9 cellular contexts compared by ENCODE assay signal in genomic region chr19:10979950-10980349, GRCh38. TPM values are rescaled to one million over a fixed set of nuclear protein-coding genes. Genes with fewer than 3 reads are reported as not detected.
DNase-seq lines count a peak whose midpoint lies in the region; ATAC-seq and TF ChIP-seq lines count a peak whose summit lies in the region.
"Had no signal": no experiment of that assay in that cellular context is flagged by ENCODE, and none has a peak within 500 bp of the region (broad histone marks: within the 10 kb centered on the region; RNA-seq: fewer than 3 reads in every experiment).

No MANE protein-coding gene starts in this region.

- H3K27ac ChIP-seq in gastroesophageal sphincter (peak overlapping the region in 3 of 4 donors; percentile 31 to 50 (median 35)), tibial artery (peak overlapping the region; percentile 57 to 69), colonic mucosa (no peak overlapping the region)
- H3K27ac ChIP-seq: left lung had no signal

- peaks cover 5% of the 10 kb centered on the region for H3K36me3 Mint-ChIP-seq in WTC11
- peaks cover 10% of the 10 kb centered on the region for H3K36me3 Mint-ChIP-seq in activated T-helper 2 cell treated with anti-CD3 and anti-CD28 coated beads, Interferon-gamma antibody, Interleukin-2, Interleukin-4, amounts not matched to agents 10 μg/mL and 5 μg/mL and 100 μg/mL, durations not matched to agents 14 hours and 24 hours and 36 hours (ENCODE audit: low read depth)

- no peaks in the 10 kb centered on the region for H3K27me3 Mint-ChIP-seq in WTC11 (ENCODE audit: low read depth)
- H3K27me3 Mint-ChIP-seq in activated T-helper 2 cell treated with anti-CD3 and anti-CD28 coated beads, Interferon-gamma antibody, Interleukin-2, Interleukin-4, amounts not matched to agents 10 μg/mL and 5 μg/mL and 100 μg/mL, durations not matched to agents 14 hours and 24 hours and 36 hours (ENCODE audit: low read depth) = no peaks in the 10 kb centered on the region

- no peak for TF ChIP-seq CTCF in WTC11 (IDR thresholded peaks at IDR 0.05)
- peak in 1 of 4 experiments; percentile 11 for TF ChIP-seq CTCF in gastroesophageal sphincter (IDR thresholded peaks at IDR 0.05)
- TF ChIP-seq CTCF in tibial artery (IDR thresholded peaks at IDR 0.05) = peak; percentile 10 to 17
- no peak for TF ChIP-seq CTCF in colonic mucosa (IDR thresholded peaks at IDR 0.05)

- CTCF ChIA-PET in WTC11 (lab: Charles Lee) = interaction anchor here (1.9 kb wide), 1 partner anchor 38 kb away, joined by 14 read pairs; no protein-coding TSS in a partner anchor

- H3K4me1 Mint-ChIP-seq in WTC11 = peaks cover 23% of the 10 kb centered on the region
- H3K4me1 Mint-ChIP-seq in activated T-helper 2 cell treated with anti-CD3 and anti-CD28 coated beads, Interferon-gamma antibody, Interleukin-2, Interleukin-4, amounts not matched to agents 10 μg/mL and 5 μg/mL and 100 μg/mL, durations not matched to agents 14 hours and 24 hours and 36 hours (ENCODE audit: low read depth) = peaks cover 6% of the 10 kb centered on the region

- H3K9me3 Mint-ChIP-seq in WTC11 = no peaks in the 10 kb centered on the region
- no peaks in the 10 kb centered on the region for H3K9me3 Mint-ChIP-seq in activated T-helper 2 cell treated with anti-CD3 and anti-CD28 coated beads, Interferon-gamma antibody, Interleukin-2, Interleukin-4, amounts not matched to agents 10 μg/mL and 5 μg/mL and 100 μg/mL, durations not matched to agents 14 hours and 24 hours and 36 hours

- no peak for ATAC-seq in WTC11
- ATAC-seq in gastroesophageal sphincter = peak; percentile 13
- ATAC-seq: left lung had no signal

- H3K36me3 ChIP-seq in gastroesophageal sphincter (peaks cover 0 to 11% of the 10 kb centered on the region in 2 donors), tibial artery (peaks cover 3 to 19% (median 4%) of the 10 kb centered on the region in 3 donors), colonic mucosa (peaks cover 10% of the 10 kb centered on the region)

- POLR2A ChIA-PET in WTC11 (lab: Charles Lee) = interaction anchor here (0.5 kb wide), 1 partner anchor 1667 kb away, joined by 3 read pairs; no protein-coding TSS in a partner anchor

- no peak overlapping the region for H3K4me3 ChIP-seq in gastroesophageal sphincter
- peak overlapping the region; percentile 16 to 34 for H3K4me3 ChIP-seq in tibial artery
- H3K4me3 ChIP-seq in colonic mucosa = no peak overlapping the region
- H3K4me3 ChIP-seq: left lung had no signal

- H3K27me3 ChIP-seq in gastroesophageal sphincter = no peaks in the 10 kb centered on the region
- H3K27me3 ChIP-seq in tibial artery = no peaks in the 10 kb centered on the region
- H3K27me3 ChIP-seq in colonic mucosa = no peaks in the 10 kb centered on the region
- H3K27me3 ChIP-seq: left lung had no signal

- H3K27ac Mint-ChIP-seq in WTC11 = peak overlapping the region; percentile 92
- H3K27ac Mint-ChIP-seq in activated T-helper 2 cell treated with anti-CD3 and anti-CD28 coated beads, Interferon-gamma antibody, Interleukin-2, Interleukin-4, amounts not matched to agents 10 μg/mL and 5 μg/mL and 100 μg/mL, durations not matched to agents 14 hours and 24 hours and 36 hours = no peak overlapping the region

- intact Hi-C loops in tibial artery (cut with DNase I; ENCODE audit: low total_unique reads) = no loop called here
- intact Hi-C loops in activated T-helper 2 cell treated with anti-CD3 and anti-CD28 coated beads, Interferon-gamma antibody, Interleukin-2, Interleukin-4, amounts not matched to agents 10 μg/mL and 5 μg/mL and 100 μg/mL, durations not matched to agents 14 hours and 24 hours and 36 hours (cut with micrococcal nuclease) = no loop called here
- intact Hi-C loops in colonic mucosa (cut with DNase I) = no loop called here

- TF ChIP-seq EP300 in gastroesophageal sphincter (IDR thresholded peaks at IDR 0.05) = no peak

- no peak for TF ChIP-seq POLR2A in gastroesophageal sphincter (IDR thresholded peaks at IDR 0.05)

- WGBS in gastroesophageal sphincter (ENCODE audit: low coverage in 1 of 2), 2 donors = 53 to 87% methylated on average over 3 to 9 of the region's 14 CpGs

- H3K4me1 ChIP-seq in gastroesophageal sphincter (peaks cover 0 to 55% (median 24%) of the 10 kb centered on the region in 3 donors), tibial artery (peaks cover 0 to 37% (median 19%) of the 10 kb centered on the region in 4 donors), colonic mucosa (peaks cover 14% of the 10 kb centered on the region)

- no peak overlapping the region for H3K4me3 Mint-ChIP-seq in WTC11
- H3K4me3 Mint-ChIP-seq in activated T-helper 2 cell treated with anti-CD3 and anti-CD28 coated beads, Interferon-gamma antibody, Interleukin-2, Interleukin-4, amounts not matched to agents 10 μg/mL and 5 μg/mL and 100 μg/mL, durations not matched to agents 14 hours and 24 hours and 36 hours (ENCODE audit: low read depth) = no peak overlapping the region

- H3K9ac ChIP-seq in colonic mucosa (ENCODE audit: low read depth in 2 of 2, low read length in 2 of 2) = no peak overlapping the region

- H3K9me3 ChIP-seq in gastroesophageal sphincter (no peaks in the 10 kb centered on the region), tibial artery (no peaks in the 10 kb centered on the region), colonic mucosa (no peaks in the 10 kb centered on the region)
- H3K9me3 ChIP-seq: left lung had no signal

- DNase-seq in stimulated activated CD4-positive, alpha-beta T cell treated with anti-CD3 and anti-CD28 coated beads, Interleukin-15, amount 100 ng/mL, for 24 hours = peak; percentile 42
- DNase-seq in stimulated activated CD4-positive, alpha-beta T cell treated with anti-CD3 and anti-CD28 coated beads, Interleukin-4, amount 100 ng/mL, for 1 hour = no peak
- DNase-seq in WTC11 (ENCODE audit: low spot score) = no peak
- DNase-seq in tibial artery = peak in 1 of 2 donors; percentile 57
- DNase-seq in activated T-helper 2 cell treated with anti-CD3 and anti-CD28 coated beads, Interferon-gamma antibody, Interleukin-2, Interleukin-4, amounts not matched to agents 10 μg/mL and 5 μg/mL and 100 μg/mL, durations not matched to agents 14 hours and 24 hours and 36 hours (ENCODE audit: low spot score) = no peak
- no peak for DNase-seq in colonic mucosa
- no peak for DNase-seq in HCEC 1CT

TF ChIP-seq in WTC11, 78 proteins besides CTCF, POLR2A, EP300 and RAD21:
- TF ChIP-seq TEAD1 (CRISPR knock-in tag; IDR thresholded peaks at IDR 0.05) (no peak), ZNF423 (CRISPR knock-in tag; IDR thresholded peaks at IDR 0.05) (no peak), ZBTB21 (CRISPR knock-in tag; IDR thresholded peaks at IDR 0.05; ENCODE audit: borderline replicate concordance) (no peak), E2F5 (CRISPR knock-in tag; IDR thresholded peaks at IDR 0.05) (no peak), NR2C2 (CRISPR knock-in tag; IDR thresholded peaks at IDR 0.05) (no peak), ZNF671 (CRISPR knock-in tag; IDR thresholded peaks at IDR 0.05) (no peak), JAZF1 (CRISPR knock-in tag; IDR thresholded peaks at IDR 0.05) (no peak), TP53 (CRISPR knock-in tag; IDR thresholded peaks at IDR 0.05) (no peak), GTF2I (CRISPR knock-in tag; conservative IDR thresholded peaks at IDR 0.05) (no peak), KAT7 (CRISPR knock-in tag; IDR thresholded peaks at IDR 0.05; ENCODE audit: borderline replicate concordance) (no peak)
TF ChIP-seq in WTC11: peak in this region for 0.

RNA-seq across cellular contexts. Expression of gene SMARCA4, which starts 19.1 kb away (rescaled TPM):
- total RNA-seq in WTC11 (2021) (268 to 295 TPM (median 284 TPM) in 3 replicates), gastroesophageal sphincter (10 to 100 TPM; 37.8 to 77.9 (median 51.1) TPM), colonic mucosa (100 to 1,000 TPM in 1 of 2 donors, 10 to 100 TPM in 1; 73.8 to 141 TPM)
- 149 and 158 TPM in 2 replicates for total RNA-seq in activated T-helper 2 cell treated with anti-CD3 and anti-CD28 coated beads, Interferon-gamma antibody, Interleukin-2, Interleukin-4, amounts not matched to agents 10 μg/mL and 5 μg/mL and 100 μg/mL, durations not matched to agents 14 hours and 24 hours and 36 hours

RNA-seq across cellular contexts. Expression of gene TIMM29, which starts 51.3 kb away (rescaled TPM):
- 30.0 to 33.8 TPM (median 32.0 TPM) in 3 replicates for total RNA-seq in WTC11 (2021)
- 10 to 100 TPM; 37.6 to 51.1 (median 40.9) TPM for total RNA-seq in gastroesophageal sphincter
- total RNA-seq in activated T-helper 2 cell treated with anti-CD3 and anti-CD28 coated beads, Interferon-gamma antibody, Interleukin-2, Interleukin-4, amounts not matched to agents 10 μg/mL and 5 μg/mL and 100 μg/mL, durations not matched to agents 14 hours and 24 hours and 36 hours = 18.8 and 19.0 TPM in 2 replicates
- 10 to 100 TPM; 25.5 to 31.5 TPM for total RNA-seq in colonic mucosa

RNA-seq across cellular contexts. Expression of gene YIPF2, which starts 51.5 kb away (rescaled TPM):
- total RNA-seq in WTC11 (2021) (63.3 to 65.5 TPM (median 64.4 TPM) in 3 replicates), gastroesophageal sphincter (10 to 100 TPM; 25.5 to 47.8 (median 28.1) TPM), colonic mucosa (10 to 100 TPM; 64.4 to 71.3 TPM)
- total RNA-seq in activated T-helper 2 cell treated with anti-CD3 and anti-CD28 coated beads, Interferon-gamma antibody, Interleukin-2, Interleukin-4, amounts not matched to agents 10 μg/mL and 5 μg/mL and 100 μg/mL, durations not matched to agents 14 hours and 24 hours and 36 hours = 25.0 and 25.9 TPM in 2 replicates

Comparison
In these comparisons a context has a peak if more than half of its experiments do, and no peak if none do; other contexts are left out.
1. CTCF ChIP-seq: peak in tibial artery (2 of 2); none in WTC11 (single experiment) and colonic mucosa (single experiment).
2. H3K4me3 ChIP-seq: peak in tibial artery (2 of 2); none in gastroesophageal sphincter (0 of 2) and colonic mucosa (single experiment).